Comparison of ENCODE assay signal across 8 cellular contexts in the genomic region with DNA sequence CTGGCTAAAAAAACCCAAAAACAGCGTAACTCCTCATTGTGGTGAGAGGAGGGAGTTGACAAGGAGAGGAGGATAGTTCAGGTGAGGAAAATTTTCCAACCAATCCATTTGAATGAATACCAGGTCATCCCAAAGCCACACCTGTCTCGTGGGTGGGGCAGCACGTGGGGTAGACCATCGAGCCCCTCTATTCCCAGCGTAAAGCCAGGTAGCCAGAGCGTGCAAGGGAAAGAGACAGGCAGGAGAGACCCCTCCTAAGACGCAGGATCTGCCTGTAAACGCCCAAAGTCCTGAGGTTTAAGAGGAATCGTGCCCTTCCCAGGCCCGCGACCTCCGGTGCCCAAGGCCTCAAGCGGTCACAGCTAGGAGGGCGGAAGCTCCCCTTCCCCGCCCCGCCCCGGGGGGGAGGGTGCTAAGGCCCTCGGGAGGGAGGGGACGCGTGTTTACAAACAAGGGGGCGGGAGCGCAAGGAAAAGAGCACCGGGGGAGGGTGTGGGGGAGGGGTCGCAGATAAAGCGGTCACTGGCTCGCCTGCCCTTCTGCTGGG. TPM values are rescaled to one million over a fixed set of nuclear protein-coding genes. Genes with fewer than 3 reads are reported as not detected.
DNase-seq lines count a peak whose midpoint lies in the region; ATAC-seq and TF ChIP-seq lines count a peak whose summit lies in the region.

No MANE protein-coding gene starts in this region.

- peak overlapping the region; percentile 81 for H3K27ac Mint-ChIP-seq in T-helper 2 cell treated with Interferon-gamma antibody and Interleukin-4, amounts not matched to agents 5 μg/mL and 100 μg/mL, for 36 hours

- no peaks in the 10 kb centered on the region for H3K36me3 ChIP-seq in breast epithelium

- no peaks in the 10 kb centered on the region for H3K9me3 ChIP-seq in breast epithelium

- ATAC-seq in GM21723 (IDR thresholded peaks at IDR 0.05; ENCODE audit: unreplicated experiment) (peak; percentile 29), HG03469 (IDR thresholded peaks at IDR 0.05; ENCODE audit: unreplicated experiment) (no peak)

- peak overlapping the region; percentile 98 to 99 for H3K27ac ChIP-seq in breast epithelium

- peaks cover 10 to 31% of the 10 kb centered on the region in 2 donors for H3K4me1 ChIP-seq in breast epithelium

- H3K4me1 Mint-ChIP-seq in T-helper 2 cell treated with Interferon-gamma antibody and Interleukin-4, amounts not matched to agents 5 μg/mL and 100 μg/mL, for 36 hours (ENCODE audit: low read depth) = peaks cover 45% of the 10 kb centered on the region

- peak overlapping the region; percentile 92 for H3K4me3 Mint-ChIP-seq in T-helper 2 cell treated with Interferon-gamma antibody and Interleukin-4, amounts not matched to agents 5 μg/mL and 100 μg/mL, for 36 hours

- H3K27me3 Mint-ChIP-seq in T-helper 2 cell treated with Interferon-gamma antibody and Interleukin-4, amounts not matched to agents 5 μg/mL and 100 μg/mL, for 36 hours (ENCODE audit: low read depth) = no peaks in the 10 kb centered on the region

- H3K36me3 Mint-ChIP-seq in T-helper 2 cell treated with Interferon-gamma antibody and Interleukin-4, amounts not matched to agents 5 μg/mL and 100 μg/mL, for 36 hours (ENCODE audit: low read depth) = peaks cover 67% of the 10 kb centered on the region

- TF ChIP-seq POLR2A in breast epithelium (IDR thresholded peaks at IDR 0.05) = no peak

- no peaks in the 10 kb centered on the region for H3K9me3 Mint-ChIP-seq in T-helper 2 cell treated with Interferon-gamma antibody and Interleukin-4, amounts not matched to agents 5 μg/mL and 100 μg/mL, for 36 hours

- TF ChIP-seq CTCF in LNCaP clone FGC (IDR thresholded peaks at IDR 0.05; ENCODE audit: control insufficient read depth, extremely low read depth, insufficient read depth) (no peak), breast epithelium (IDR thresholded peaks at IDR 0.05) (no peak)

- DNase-seq in ELR (ENCODE audit: low read depth) = peak; percentile 82
- peak; percentile 67 for DNase-seq in LNCaP clone FGC (ENCODE audit: low read depth)
- DNase-seq in T-helper 2 cell treated with Interferon-gamma antibody and Interleukin-4, amounts not matched to agents 5 μg/mL and 100 μg/mL, for 36 hours (ENCODE audit: low spot score) = no peak
- no peak for DNase-seq in breast epithelium (ENCODE audit: low spot score in 2 of 2)
- peak; percentile 72 for DNase-seq in kidney tubule cell (ENCODE audit: low spot score)
- peak; percentile 76 for DNase-seq in stimulated activated CD4-positive, alpha-beta T cell treated with anti-CD3 and anti-CD28 coated beads, Interleukin-4, amount 100 ng/mL, for 24 hours

- H3K27me3 ChIP-seq in breast epithelium = no peaks in the 10 kb centered on the region

- peak overlapping the region; percentile 98 for H3K4me3 ChIP-seq in LNCaP clone FGC (ENCODE audit: low read depth, low read length)
- H3K4me3 ChIP-seq in breast epithelium = peak overlapping the region; percentile 61 to 94 (median 92)

- intact Hi-C loops in breast epithelium (cut with DNase I; ENCODE audit: low total_unique reads) = no loop called here

RNA-seq across cellular contexts. Expression of a gene that starts 0.7 kb away (rescaled TPM):
- 10 to 100 TPM; 27.4 to 39.1 (median 27.5) TPM for total RNA-seq in breast epithelium

RNA-seq across cellular contexts. Expression of a gene that starts 0.9 kb away (rescaled TPM):
- total RNA-seq in breast epithelium = 10 to 100 TPM; 55.0 to 79.3 (median 74.1) TPM

RNA-seq across cellular contexts. Expression of a gene that starts 4.7 kb away (rescaled TPM):
- 10 to 100 TPM; 17.0 to 33.8 (median 18.4) TPM for total RNA-seq in breast epithelium

RNA-seq across cellular contexts. Expression of a gene that starts 7.5 kb away (rescaled TPM):
- total RNA-seq in breast epithelium = 1 to 10 TPM in 1 of 3 donors, under 1 TPM in 2; 0.32 to 1.0 (median 0.98) TPM

RNA-seq across cellular contexts. Expression of a gene that starts 8.5 kb away (rescaled TPM):
- total RNA-seq in breast epithelium = 10 to 100 TPM; 11.8 to 20.6 (median 19.5) TPM

Comparison
In these comparisons a context has a peak if more than half of its experiments do, and no peak if none do; other contexts are left out.
1. DNase-seq: peak in ELR (single experiment), LNCaP clone FGC (single experiment), kidney tubule cell (single experiment) and stimulated activated CD4-positive, alpha-beta T cell treated with anti-CD3 and anti-CD28 coated beads, Interleukin-4, amount 100 ng/mL, for 24 hours (single experiment); none in T-helper 2 cell treated with Interferon-gamma antibody and Interleukin-4, amounts not matched to agents 5 μg/mL and 100 μg/mL, for 36 hours (single experiment) and breast epithelium (0 of 2).